Comparison of ENCODE assay signal across 15 cellular contexts in genomic region chr20:58135441-58136170, GRCh38.
DNase-seq lines count a peak whose midpoint lies in the region; ATAC-seq and TF ChIP-seq lines count a peak whose summit lies in the region.
"Had no signal": no experiment of that assay in that cellular context is flagged by ENCODE, and none has a peak within 500 bp of the region (broad histone marks: within the 10 kb centered on the region; RNA-seq: fewer than 3 reads in every experiment).

No MANE protein-coding gene starts in this region.

- ATAC-seq in GM21390 (IDR thresholded peaks at IDR 0.05; ENCODE audit: unreplicated experiment) (no peak), GM19351 (IDR thresholded peaks at IDR 0.05; ENCODE audit: unreplicated experiment) (no peak), HG02678 (IDR thresholded peaks at IDR 0.05; ENCODE audit: unreplicated experiment) (no peak)

- H3K27ac ChIP-seq in coronary artery = no peak overlapping the region
- H3K27ac ChIP-seq: testis had no signal

- no peaks in the 10 kb centered on the region for H3K36me3 Mint-ChIP-seq in activated CD4-positive, alpha-beta T cell treated with anti-CD3 and anti-CD28 coated beads, Interleukin-2, amount 10 ng/mL, durations not matched to agents 7 days and 5 days (ENCODE audit: low read depth)
- H3K36me3 Mint-ChIP-seq: natural killer cell treated with Interleukin-12 subunit alpha and Interleukin-12 subunit beta and Interleukin-15 and Interleukin-18, amount 100 ng/mL, for 72 hours had no signal

- CTCF ChIA-PET in activated CD4-positive, alpha-beta T cell treated with anti-CD3 and anti-CD28 coated beads, Interleukin-2, amount 10 ng/mL, durations not matched to agents 7 days and 5 days (lab: Charles Lee) = no interaction called here

- no peaks in the 10 kb centered on the region for H3K9me3 Mint-ChIP-seq in activated CD4-positive, alpha-beta T cell treated with anti-CD3 and anti-CD28 coated beads, Interleukin-2, amount 10 ng/mL, durations not matched to agents 7 days and 5 days
- H3K9me3 Mint-ChIP-seq: natural killer cell treated with Interleukin-12 subunit alpha and Interleukin-12 subunit beta and Interleukin-15 and Interleukin-18, amount 100 ng/mL, for 72 hours; T-helper 2 cell treated with Interferon-gamma antibody and Interleukin-4, amounts not matched to agents 5 μg/mL and 100 μg/mL, for 36 hours had no signal

- POLR2A ChIA-PET in activated CD4-positive, alpha-beta T cell treated with anti-CD3 and anti-CD28 coated beads, Interleukin-2, amount 10 ng/mL, durations not matched to agents 7 days and 5 days (lab: Charles Lee) = no interaction called here

- peaks cover 52% of the 10 kb centered on the region for H3K27me3 Mint-ChIP-seq in activated CD4-positive, alpha-beta T cell treated with anti-CD3 and anti-CD28 coated beads, Interleukin-2, amount 10 ng/mL, durations not matched to agents 7 days and 5 days

- H3K4me3 ChIP-seq in coronary artery = no peak overlapping the region
- H3K4me3 ChIP-seq: lung, testis had no signal

- peaks cover 1% of the 10 kb centered on the region for H3K4me1 Mint-ChIP-seq in activated CD4-positive, alpha-beta T cell treated with anti-CD3 and anti-CD28 coated beads, Interleukin-2, amount 10 ng/mL, durations not matched to agents 7 days and 5 days

- H3K4me3 Mint-ChIP-seq in activated CD4-positive, alpha-beta T cell treated with anti-CD3 and anti-CD28 coated beads, Interleukin-2, amount 10 ng/mL, durations not matched to agents 7 days and 5 days = no peak overlapping the region
- H3K4me3 Mint-ChIP-seq: natural killer cell treated with Interleukin-12 subunit alpha and Interleukin-12 subunit beta and Interleukin-15 and Interleukin-18, amount 100 ng/mL, for 72 hours; T-helper 2 cell treated with Interferon-gamma antibody and Interleukin-4, amounts not matched to agents 5 μg/mL and 100 μg/mL, for 36 hours had no signal

- TF ChIP-seq CTCF in coronary artery (IDR thresholded peaks at IDR 0.05) = no peak

- H3K27ac Mint-ChIP-seq in activated CD4-positive, alpha-beta T cell treated with anti-CD3 and anti-CD28 coated beads, Interleukin-2, amount 10 ng/mL, durations not matched to agents 7 days and 5 days = no peak overlapping the region
- H3K27ac Mint-ChIP-seq: natural killer cell treated with Interleukin-12 subunit alpha and Interleukin-12 subunit beta and Interleukin-15 and Interleukin-18, amount 100 ng/mL, for 72 hours; T-helper 2 cell treated with Interferon-gamma antibody and Interleukin-4, amounts not matched to agents 5 μg/mL and 100 μg/mL, for 36 hours had no signal

- DNase-seq in ELR (ENCODE audit: low read depth) (peak; percentile 57), NCI-H146 (lab: John Stamatoyannopoulos, UW) (peak; percentile 69), coronary artery (ENCODE audit: low spot score) (peak; percentile 69), mucosa of gallbladder (ENCODE audit: low spot score) (peak; percentile 9)
- no peak for DNase-seq in activated CD4-positive, alpha-beta T cell treated with anti-CD3 and anti-CD28 coated beads, Interleukin-2, amount 10 ng/mL, durations not matched to agents 7 days and 5 days
- DNase-seq: activated CD4-positive, alpha-beta T cell treated with anti-CD3 and anti-CD28 coated beads for 4 hours; amniotic stem cell; cortex of kidney; testis had no signal
